In the genomic region with DNA sequence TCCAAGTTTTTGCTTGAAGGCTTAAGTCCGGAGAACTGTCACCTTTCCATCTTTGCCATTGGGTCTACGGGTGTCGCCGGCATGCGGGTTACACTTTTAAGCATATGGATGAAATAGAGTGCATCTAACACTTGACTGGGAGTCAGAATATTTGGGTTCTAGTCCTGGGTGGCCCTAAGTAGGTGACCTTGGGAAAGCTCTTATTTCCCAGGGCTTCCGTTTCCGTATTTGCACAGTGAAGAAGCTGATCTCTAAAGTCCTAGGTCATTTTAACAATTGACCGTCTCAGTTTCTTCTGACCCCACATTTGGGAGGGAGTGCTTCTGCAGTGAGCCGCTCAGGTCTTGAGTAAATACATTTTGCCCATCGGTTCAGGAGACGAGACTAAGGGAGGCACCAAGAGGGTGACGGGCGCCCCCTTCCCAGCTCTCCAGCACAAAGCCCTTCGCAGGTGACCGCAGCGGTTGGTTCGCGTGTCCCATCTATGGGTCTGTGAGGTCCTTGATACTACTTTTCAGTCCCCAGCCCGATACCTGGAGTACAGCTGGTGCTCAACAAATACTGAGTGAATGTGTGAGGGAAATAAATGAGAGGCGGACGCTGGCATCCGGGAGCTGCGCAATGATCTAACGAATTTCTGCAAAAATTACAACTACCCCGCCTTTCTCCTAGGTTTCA, we compare ENCODE assay signal across 8 cellular contexts. TPM values are rescaled to one million over a fixed set of nuclear protein-coding genes. Genes with fewer than 3 reads are reported as not detected.
DNase-seq lines count a peak whose midpoint lies in the region; ATAC-seq lines count a peak whose summit lies in the region.

No MANE protein-coding gene starts in this region.

- peak overlapping the region; percentile 24 for H4K5ac ChIP-seq in mesendoderm (ENCODE audit: low read length)

- H3K27ac ChIP-seq in mesendoderm (ENCODE audit: low read depth, low read length): peak overlapping the region; percentile 91

- peak overlapping the region; percentile 79 for H3K9ac ChIP-seq in mesendoderm (ENCODE audit: low read length)

- peak overlapping the region; percentile 81 for H3K4me2 ChIP-seq in mesendoderm (ENCODE audit: low read length)

- no peaks in the 10 kb centered on the region for H3K27me3 Mint-ChIP-seq in effector memory CD8-positive, alpha-beta T cell

- peak; percentile 27 for ATAC-seq in HG02642 (IDR thresholded peaks at IDR 0.05; ENCODE audit: poor library complexity, unreplicated experiment)
- peak; percentile 22 for ATAC-seq in effector memory CD8-positive, alpha-beta T cell (replicated peaks)

- peak overlapping the region; percentile 51 for H3K23ac ChIP-seq in mesendoderm (ENCODE audit: low read length)

- peaks cover 15 to 23% of the 10 kb centered on the region in 2 donors for H3K4me1 Mint-ChIP-seq in effector memory CD8-positive, alpha-beta T cell (ENCODE audit: low read depth in 2 of 2)

- H3K4me3 ChIP-seq in mesendoderm (ENCODE audit: low read length): peak overlapping the region; percentile 78

- H3K27ac Mint-ChIP-seq in effector memory CD8-positive, alpha-beta T cell: peak overlapping the region; percentile 91 to 96

- no peak overlapping the region for H2AK5ac ChIP-seq in mesendoderm (ENCODE audit: low read length)

- H3K56ac ChIP-seq in mesendoderm (ENCODE audit: low read length): peak overlapping the region; percentile 91

- peaks cover 6% of the 10 kb centered on the region for H3K79me1 ChIP-seq in mesendoderm (ENCODE audit: low read length)

- no peak overlapping the region for H4K8ac ChIP-seq in mesendoderm (ENCODE audit: low read depth, low read length)

- no peaks in the 10 kb centered on the region for H3K36me3 ChIP-seq in mesendoderm (ENCODE audit: control insufficient read depth, insufficient read depth, low read length)

- DNase-seq in NK-92 treated with Interleukin-12 subunit alpha and Interleukin-12 subunit beta, amount 100 ng/mL, for 24 hours (lab: John Stamatoyannopoulos, UW): peak; percentile 28
- DNase-seq in NK-92 (lab: John Stamatoyannopoulos, UW; ENCODE audit: unreplicated experiment) (no peak), NCI-H146 treated with DMSO at 0.1 percent for 48 hours (lab: John Stamatoyannopoulos, UW; ENCODE audit: unreplicated experiment) (peak; percentile 44), mesendoderm (peak; percentile 76)
- DNase-seq in activated CD4-positive, alpha-beta T cell treated with anti-CD3 and anti-CD28 coated beads, Interleukin-2, amount 50 U/mL, for 4 hours: peak; percentile 22 to 38
- no peak for DNase-seq in effector memory CD8-positive, alpha-beta T cell
- peak; percentile 8 to 28 for DNase-seq in stimulated activated CD8-positive, alpha-beta memory T cell treated with anti-CD3 and anti-CD28 coated beads, Interleukin-2, amount 100 ng/mL, for 1 hour (ENCODE audit: low read depth in 2 of 2)

- H3K36me3 Mint-ChIP-seq in effector memory CD8-positive, alpha-beta T cell (ENCODE audit: insufficient read depth): peaks cover 8% of the 10 kb centered on the region

- H2BK15ac ChIP-seq in mesendoderm (replicated peaks; ENCODE audit: low read depth): no peak overlapping the region

- H3K4me3 Mint-ChIP-seq in effector memory CD8-positive, alpha-beta T cell: peak overlapping the region; percentile 89 to 97

- H3K18ac ChIP-seq in mesendoderm (ENCODE audit: low read length): peak overlapping the region; percentile 33

- peaks cover 3% of the 10 kb centered on the region for H3K4me1 ChIP-seq in mesendoderm (ENCODE audit: control insufficient read depth, low read depth, low read length)

- no peaks in the 10 kb centered on the region for H3K9me3 Mint-ChIP-seq in effector memory CD8-positive, alpha-beta T cell

- WGBS in mesendoderm (ENCODE audit: extremely low coverage, insufficient coverage, low lambda C conversion rate): no CpG with 5 or more reads among the region's 25 CpGs

- H2BK120ac ChIP-seq in mesendoderm (ENCODE audit: low read depth, low read length): no peak overlapping the region

- H3K27me3 ChIP-seq in mesendoderm (ENCODE audit: insufficient read depth, low read length, poor library complexity): no peaks in the 10 kb centered on the region

- H3K4ac ChIP-seq in mesendoderm (ENCODE audit: low read depth, low read length): peak overlapping the region; percentile 46

- H3K79me2 ChIP-seq in mesendoderm (ENCODE audit: control insufficient read depth, insufficient read depth, low read length): peaks cover 5% of the 10 kb centered on the region

- peak overlapping the region; percentile 29 for H2BK5ac ChIP-seq in mesendoderm (ENCODE audit: low read length)

RNA-seq across cellular contexts. Expression of gene BLTP3A, which starts 0.6 kb away (rescaled TPM):
- polyA plus RNA-seq in mesendoderm (2013, experiment 1 of 2): 8.2 TPM
- polyA plus RNA-seq in mesendoderm (2013, experiment 2 of 2): 8.4 TPM

RNA-seq across cellular contexts. Expression of gene SNRPC, which starts 34.0 kb away (rescaled TPM):
- polyA plus RNA-seq in mesendoderm (2013, experiment 1 of 2): 307 TPM
- polyA plus RNA-seq in mesendoderm (2013, experiment 2 of 2): 306 TPM

Comparison
In these comparisons a context has a peak if more than half of its experiments do, and no peak if none do; other contexts are left out.
1. DNase-seq: peak in NK-92 treated with Interleukin-12 subunit alpha and Interleukin-12 subunit beta, amount 100 ng/mL, for 24 hours (single experiment), NCI-H146 treated with DMSO at 0.1 percent for 48 hours (single experiment), activated CD4-positive, alpha-beta T cell treated with anti-CD3 and anti-CD28 coated beads, Interleukin-2, amount 50 U/mL, for 4 hours (2 of 2), mesendoderm (single experiment) and stimulated activated CD8-positive, alpha-beta memory T cell treated with anti-CD3 and anti-CD28 coated beads, Interleukin-2, amount 100 ng/mL, for 1 hour (2 of 2); none in NK-92 (single experiment) and effector memory CD8-positive, alpha-beta T cell (0 of 3).